Comparison of ENCODE assay signal across 22 cellular contexts in genomic region chr21:39690454-39690853, GRCh38.
"Had no signal": no experiment of that assay in that cellular context is flagged by ENCODE, and none has a peak within 500 bp of the region (broad histone marks: within the 10 kb centered on the region; RNA-seq: fewer than 3 reads in every experiment).

No MANE protein-coding gene starts in this region.

- ATAC-seq: foreskin keratinocyte; left cardiac atrium; lower lobe of right lung; natural killer cell treated with Interleukin-12 subunit alpha and Interleukin-12 subunit beta and Interleukin-15 and Interleukin-18, amount 100 ng/mL, for 72 hours; right lobe of liver; stimulated activated effector memory CD8-positive, alpha-beta T cell treated with anti-CD3 and anti-CD28 coated beads, Interleukin-12 subunit alpha, Interleukin-12 subunit beta, amount 100 ng/mL, for 72 hours; stimulated activated naive CD8-positive, alpha-beta T cell treated with anti-CD3 and anti-CD28 coated beads, Interleukin-15, Interleukin-2, amounts not matched to agents 100 U/mL and 50 U/mL, for 24 hours had no signal

- H3K9me3 ChIP-seq: left ventricle myocardium inferior, lower lobe of right lung, ovary, right lobe of liver, suprapubic skin, thyroid gland, uterus had no signal

- FAIRE-seq: endothelial cell of umbilical vein, kidney had no signal

- H3K4me3 ChIP-seq: left ventricle myocardium inferior, lower lobe of right lung, neural progenitor cell, ovary, right lobe of liver, suprapubic skin, thyroid gland, uterus had no signal

- H3K27me3 ChIP-seq: neural progenitor cell, ovary, right lobe of liver, suprapubic skin, thyroid gland, uterus had no signal

- H3K4me1 ChIP-seq: foreskin keratinocyte, lower lobe of right lung, neural progenitor cell, right lobe of liver, suprapubic skin, thyroid gland, uterus had no signal

- H3K36me3 ChIP-seq: left ventricle myocardium inferior, lower lobe of right lung, neural progenitor cell, ovary, right lobe of liver, suprapubic skin, thyroid gland, uterus had no signal

- DNase-seq: dermis blood vessel endothelial cell; erythroblast; foreskin keratinocyte; immature natural killer cell; kidney; left cardiac atrium; left ventricle myocardium inferior; lower lobe of right lung; midbrain; nucleus accumbens; ovary; right lobe of liver; stimulated activated CD4-positive, alpha-beta T cell treated with anti-CD3 and anti-CD28 coated beads, Interleukin-4, amount 100 ng/mL, for 1 hour; stimulated activated CD8-positive, alpha-beta memory T cell treated with anti-CD3 and anti-CD28 coated beads, Interleukin-4, amount 100 ng/mL, for 48 hours; stimulated activated naive CD8-positive, alpha-beta T cell treated with anti-CD3 and anti-CD28 coated beads, Interleukin-15, Interleukin-2, amounts not matched to agents 100 U/mL and 50 U/mL, for 24 hours; thyroid gland; uterus had no signal
